In genomic region chr6:101401792-101402617, GRCh38 we compare ENCODE assay signal across 10 cellular contexts. TPM values are rescaled to one million over a fixed set of nuclear protein-coding genes. Genes with fewer than 3 reads are reported as not detected.
A peak's percentile ranks its signal among the peaks of the same experiment; 100 is the strongest.
DNase-seq lines count a peak whose midpoint lies in the region; ATAC-seq and TF ChIP-seq lines count a peak whose summit lies in the region.
"Had no signal": no experiment of that assay in that cellular context is flagged by ENCODE, and none has a peak within 500 bp of the region (broad histone marks: within the 10 kb centered on the region; RNA-seq: fewer than 3 reads in every experiment).

No MANE protein-coding gene starts in this region.

- no peak for TF ChIP-seq CTCF in fibroblast of the aortic adventitia (IDR thresholded peaks at IDR 0.05; ENCODE audit: insufficient read depth, low read length)
- no peak for TF ChIP-seq CTCF in neural progenitor cell (IDR thresholded peaks at IDR 0.05)

- no peaks in the 10 kb centered on the region for H3K9me3 ChIP-seq in neural progenitor cell (ENCODE audit: low read depth)

- H3K4me3 ChIP-seq in fibroblast of the aortic adventitia (ENCODE audit: low read depth, low read length): peak overlapping the region; percentile 52
- peak overlapping the region; percentile 66 for H3K4me3 ChIP-seq in neural progenitor cell
- H3K4me3 ChIP-seq: PC-9 had no signal

- H3K27me3 ChIP-seq in neural progenitor cell: peaks cover 74% of the 10 kb centered on the region

- H3K9ac ChIP-seq in neural progenitor cell: no peak overlapping the region

- H3K79me2 ChIP-seq in neural progenitor cell (ENCODE audit: low read depth): no peaks in the 10 kb centered on the region

- peak overlapping the region; percentile 86 for H3K4me3 Mint-ChIP-seq in neural progenitor cell
- H3K4me3 Mint-ChIP-seq: naive B cell had no signal

- H3K27ac ChIP-seq in neural progenitor cell: no peak overlapping the region
- H3K27ac ChIP-seq: PC-9 had no signal

- peaks cover 29% of the 10 kb centered on the region for H3K27me3 Mint-ChIP-seq in neural progenitor cell (ENCODE audit: insufficient read depth, low read depth)

- no peaks in the 10 kb centered on the region for H3K36me3 ChIP-seq in neural progenitor cell

- no peaks in the 10 kb centered on the region for H3K36me3 Mint-ChIP-seq in neural progenitor cell

- H3K9me3 Mint-ChIP-seq in neural progenitor cell: no peaks in the 10 kb centered on the region

- no peak for ATAC-seq in HG02571 (IDR thresholded peaks at IDR 0.05; ENCODE audit: unreplicated experiment)
- no peak for ATAC-seq in HG03135 (IDR thresholded peaks at IDR 0.05; ENCODE audit: unreplicated experiment)

- H4K20me1 ChIP-seq in neural progenitor cell (ENCODE audit: low read depth): no peaks in the 10 kb centered on the region

- in situ Hi-C loops in G401 (cut with HindIII; ENCODE audit: low sequenced_read_pairs): no loop called here

- peaks cover 33% of the 10 kb centered on the region for H3K4me1 Mint-ChIP-seq in neural progenitor cell

- H3F3A ChIP-seq in neural progenitor cell (ENCODE audit: low read depth): peaks cover 21% of the 10 kb centered on the region

- peak; percentile 57 for DNase-seq in G401 (ENCODE audit: low spot score)
- DNase-seq in NCI-H2227 treated with DMSO at 0.1 percent for 48 hours (lab: John Stamatoyannopoulos, UW): peak; percentile 81
- DNase-seq in fibroblast of the aortic adventitia (ENCODE audit: low read depth): no peak
- DNase-seq in neural progenitor cell (ENCODE audit: low spot score): peak; percentile 88
- no peak for DNase-seq in NCI-H446 (lab: John Stamatoyannopoulos, UW)
- DNase-seq in GM19238 (ENCODE audit: insufficient read length, low spot score): no peak
- DNase-seq: naive B cell, PC-9 had no signal

- H2AFZ ChIP-seq in neural progenitor cell (replicated peaks): peak overlapping the region; percentile 83
- H2AFZ ChIP-seq: PC-9 had no signal

- H3K27ac Mint-ChIP-seq in neural progenitor cell: no peak overlapping the region

- peaks cover 25% of the 10 kb centered on the region for H3K4me1 ChIP-seq in neural progenitor cell

- peak overlapping the region; percentile 100 for H3K4me2 ChIP-seq in neural progenitor cell
- H3K4me2 ChIP-seq: PC-9 had no signal

RNA-seq across cellular contexts. Expression of gene GRIK2, which starts 8.5 kb away (rescaled TPM):
- not detected in 2 replicates for total RNA-seq in G401 (2014; rRNA removed; shearing (Covaris generic))
- 8.3 and 8.9 TPM in 2 replicates for total RNA-seq in fibroblast of the aortic adventitia (ENCODE audit: low replicate concordance)
- total RNA-seq in neural progenitor cell (ENCODE audit: low replicate concordance): 0.88 and 1.5 TPM in 2 replicates

Comparison
In these comparisons a context has a peak if more than half of its experiments do, and no peak if none do; other contexts are left out.
1. DNase-seq: peak in G401 (single experiment), NCI-H2227 treated with DMSO at 0.1 percent for 48 hours (single experiment) and neural progenitor cell (single experiment); none in fibroblast of the aortic adventitia (single experiment), NCI-H446 (0 of 2) and GM19238 (single experiment).